In the genomic region with DNA sequence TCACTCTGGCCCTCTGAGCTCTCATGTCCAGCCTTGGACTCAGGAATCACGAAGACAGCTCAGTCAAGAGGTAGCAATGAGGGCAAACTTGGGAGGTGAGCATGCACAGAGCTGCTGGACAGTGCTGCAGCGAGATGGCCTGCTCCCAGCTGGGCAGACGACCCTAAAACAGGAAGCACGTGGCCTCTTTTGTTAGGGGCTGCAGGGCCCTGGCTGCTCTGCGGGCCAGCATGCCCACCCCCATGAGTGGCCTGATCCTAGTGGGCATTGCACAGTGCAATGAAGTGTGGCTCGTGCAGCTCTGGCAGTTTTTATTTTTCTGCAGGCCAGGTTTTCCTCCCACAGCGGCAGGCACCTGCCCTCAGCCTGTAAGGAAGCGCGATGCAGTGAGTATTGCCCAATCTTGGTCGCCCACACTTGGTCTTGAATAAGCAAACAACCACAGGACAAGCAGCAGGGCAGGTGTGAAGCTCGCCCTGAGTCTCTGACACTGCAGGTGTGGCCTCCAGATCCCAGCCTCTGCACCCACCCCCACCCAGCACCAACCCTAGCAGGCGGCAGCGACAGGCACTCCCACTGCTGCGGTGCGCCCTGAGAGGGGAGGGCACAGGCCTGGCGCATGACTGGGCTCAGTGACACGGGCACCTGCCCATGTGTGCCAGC, we compare ENCODE assay signal across 10 cellular contexts.
DNase-seq lines count a peak whose midpoint lies in the region; ATAC-seq and TF ChIP-seq lines count a peak whose summit lies in the region.
"Had no signal": no experiment of that assay in that cellular context is flagged by ENCODE, and none has a peak within 500 bp of the region (broad histone marks: within the 10 kb centered on the region; RNA-seq: fewer than 3 reads in every experiment).

No MANE protein-coding gene starts in this region.

- H3K9me3 ChIP-seq in NT2/D1 (ENCODE audit: insufficient read depth, low read length), result no peaks in the 10 kb centered on the region
- H3K9me3 ChIP-seq in mammary epithelial cell (replicated peaks; ENCODE audit: insufficient read depth, low read length), result peaks cover 3% of the 10 kb centered on the region
- H3K9me3 ChIP-seq: heart right ventricle, SJSA1 had no signal

- no peak overlapping the region for H3K4me2 ChIP-seq in mammary epithelial cell (ENCODE audit: insufficient read depth, low read depth, low read length)

- in situ Hi-C loops in mammary epithelial cell (cut with MboI; ENCODE audit: low sequenced_read_pairs in 2 of 2) (no loop called here), G401 (cut with HindIII; ENCODE audit: low sequenced_read_pairs) (no loop called here)

- no peaks in the 10 kb centered on the region for H3K27me3 ChIP-seq in NT2/D1 (ENCODE audit: insufficient read depth, insufficient read length)
- no peaks in the 10 kb centered on the region for H3K27me3 ChIP-seq in mammary epithelial cell (ENCODE audit: insufficient read depth, low read length)
- H3K27me3 ChIP-seq: heart right ventricle, SJSA1 had no signal

- BruUV-seq in mammary epithelial cell (replicated peaks; lab: Mats Ljungman, UMichigan), result no TSS peak

- intact Hi-C loops in mammary epithelial cell (cut with micrococcal nuclease), result no loop called here

- ATAC-seq in HG02759 (IDR thresholded peaks at IDR 0.05; ENCODE audit: unreplicated experiment), result peak; percentile 71

- no peak for DNase-seq in NT2/D1 (ENCODE audit: low read depth, low spot score)
- DNase-seq in mammary epithelial cell, result peak; percentile 17
- peak; percentile 43 to 55 for DNase-seq in stimulated activated CD8-positive, alpha-beta memory T cell treated with anti-CD3 and anti-CD28 coated beads, Interleukin-7, amount 100 ng/mL, for 4 hours (ENCODE audit: low read depth in 2 of 2)
- no peak for DNase-seq in G401 (ENCODE audit: low spot score)
- no peak for DNase-seq in NCI-H1930 (lab: John Stamatoyannopoulos, UW)
- DNase-seq in dermis blood vessel endothelial cell, result no peak
- DNase-seq: heart right ventricle had no signal

- TF ChIP-seq CTCF in C4-2B (conservative IDR thresholded peaks at IDR 0.05), result no peak
- no peak for TF ChIP-seq CTCF in mammary epithelial cell (conservative IDR thresholded peaks at IDR 0.05 in 1 of 2, IDR thresholded peaks at IDR 0.05 in 1 of 2; ENCODE audit: extremely low read depth in 1 of 2, insufficient read depth in 1 of 2, low read depth in 1 of 2, low read length in 2 of 2)

- H3K36me3 ChIP-seq in NT2/D1 (ENCODE audit: insufficient read depth, insufficient read length, low read length), result no peaks in the 10 kb centered on the region
- no peaks in the 10 kb centered on the region for H3K36me3 ChIP-seq in mammary epithelial cell (ENCODE audit: insufficient read depth, low read length)
- H3K36me3 ChIP-seq: heart right ventricle, SJSA1 had no signal

- dilution Hi-C loops in mammary epithelial cell (cut with HindIII; ENCODE audit: low sequenced_read_pairs), result no loop called here

- no peaks in the 10 kb centered on the region for H3K79me2 ChIP-seq in mammary epithelial cell (ENCODE audit: insufficient read depth, low read length)

- H3K4me1 ChIP-seq in NT2/D1 (ENCODE audit: insufficient read depth, insufficient read length) (peaks cover 41% of the 10 kb centered on the region), mammary epithelial cell (ENCODE audit: insufficient read depth, low read length) (no peaks in the 10 kb centered on the region)

- 42% methylated on average over 8 of the region's 17 CpGs for WGBS in mammary epithelial cell (ENCODE audit: low coverage, missing lambda C conversion rate)

- CTCF ChIA-PET in mammary epithelial cell (lab: Charles Lee; ENCODE audit: low non-redundant PET), result no interaction called here

- H3K9ac ChIP-seq in NT2/D1 (ENCODE audit: insufficient read length, low read depth) (peak overlapping the region; percentile 61), mammary epithelial cell (ENCODE audit: insufficient read depth, low read length) (no peak overlapping the region)

- no peak overlapping the region for H2AFZ ChIP-seq in mammary epithelial cell (ENCODE audit: low read depth, low read length)

- H3K4me3 ChIP-seq in NT2/D1 (ENCODE audit: insufficient read length, low read depth) (no peak overlapping the region), mammary epithelial cell (replicated peaks in 1 of 3; ENCODE audit: insufficient read depth in 1 of 3, low read depth in 2 of 3, low read length in 3 of 3) (no peak overlapping the region)
- H3K4me3 ChIP-seq: heart right ventricle, SJSA1 had no signal

- peak overlapping the region; percentile 42; the same call in 1 of the 2 replicates for H3K27ac ChIP-seq in C4-2B
- H3K27ac ChIP-seq in mammary epithelial cell (ENCODE audit: insufficient read depth, low read depth, low read length), result no peak overlapping the region
- H3K27ac ChIP-seq: SJSA1 had no signal

- no peaks in the 10 kb centered on the region for H4K20me1 ChIP-seq in mammary epithelial cell (ENCODE audit: insufficient read depth, low read length)

Comparison
In these comparisons a context has a peak if more than half of its experiments do, and no peak if none do; other contexts are left out.
1. DNase-seq: peak in mammary epithelial cell (single experiment) and stimulated activated CD8-positive, alpha-beta memory T cell treated with anti-CD3 and anti-CD28 coated beads, Interleukin-7, amount 100 ng/mL, for 4 hours (2 of 2); none in NT2/D1 (single experiment), G401 (single experiment), NCI-H1930 (0 of 2) and dermis blood vessel endothelial cell (single experiment).